ENCODE assay signal across 27 cellular contexts in the genomic region with DNA sequence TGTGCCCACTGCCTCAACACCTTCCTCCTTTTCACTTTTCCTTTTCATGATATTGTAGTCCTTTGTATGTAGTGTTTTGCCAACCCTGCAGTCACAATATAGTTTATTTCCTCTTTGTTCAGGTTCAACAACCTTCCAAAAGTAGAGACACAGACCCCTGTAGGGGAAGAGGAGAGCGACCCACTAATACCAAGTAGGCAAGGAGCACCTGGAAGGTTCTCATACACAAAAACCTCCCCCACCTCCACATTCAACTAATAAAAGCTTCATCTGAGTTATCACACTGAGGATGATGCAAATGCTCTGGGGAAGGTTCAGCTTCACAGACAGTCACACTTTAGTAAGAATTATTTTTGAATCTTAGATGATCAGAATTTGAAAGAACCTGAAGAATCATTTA.
"Had no signal": no experiment of that assay in that cellular context is flagged by ENCODE, and none has a peak within 500 bp of the region (broad histone marks: within the 10 kb centered on the region; RNA-seq: fewer than 3 reads in every experiment).

No MANE protein-coding gene starts in this region.

- H3K9me3 Mint-ChIP-seq: central memory CD8-positive, alpha-beta T cell had no signal

- H3K36me3 ChIP-seq: breast epithelium, esophagus muscularis mucosa, gastrocnemius medialis, stomach, suprapubic skin, tibial nerve had no signal

- H3K27ac Mint-ChIP-seq: activated CD4-positive, alpha-beta T cell treated with anti-CD3 and anti-CD28 coated beads for 36 hours; activated naive CD8-positive, alpha-beta T cell treated with anti-CD3 and anti-CD28 coated beads for 36 hours; activated T-cell treated with anti-CD3 and anti-CD28 coated beads, Interleukin-2, amount 50 U/mL, for 24 hours; activated T-helper 2 cell treated with anti-CD3 and anti-CD28 coated beads, Interferon-gamma antibody, Interleukin-2, Interleukin-4, amounts not matched to agents 10 μg/mL and 5 μg/mL and 100 μg/mL, durations not matched to agents 14 hours and 24 hours and 36 hours; WTC11 had no signal

- H3K4me1 ChIP-seq: breast epithelium, suprapubic skin had no signal

- ATAC-seq: activated CD4-positive, alpha-beta T cell treated with anti-CD3 and anti-CD28 coated beads for 36 hours; gastrocnemius medialis; left ventricle myocardium superior; WTC11 had no signal

- H3K27ac ChIP-seq: breast epithelium, esophagus muscularis mucosa, gastrocnemius medialis, stomach, suprapubic skin, tibial nerve had no signal

- H3K27me3 ChIP-seq: breast epithelium, gastrocnemius medialis, spleen, stomach, suprapubic skin, tibial nerve had no signal

- H3K36me3 Mint-ChIP-seq: activated naive CD8-positive, alpha-beta T cell treated with anti-CD3 and anti-CD28 coated beads for 36 hours had no signal

- FAIRE-seq: astrocyte, colon, islet of Langerhans had no signal

- H3K27me3 Mint-ChIP-seq: activated CD4-positive, alpha-beta T cell treated with anti-CD3 and anti-CD28 coated beads for 36 hours; activated T-cell treated with anti-CD3 and anti-CD28 coated beads, Interleukin-2, amount 50 U/mL, for 24 hours; central memory CD8-positive, alpha-beta T cell had no signal

- H3K4me3 ChIP-seq: breast epithelium, esophagus muscularis mucosa, gastrocnemius medialis, spleen, stomach, suprapubic skin, tibial nerve had no signal

- H3K4me3 Mint-ChIP-seq: activated CD4-positive, alpha-beta T cell treated with anti-CD3 and anti-CD28 coated beads for 36 hours; activated naive CD8-positive, alpha-beta T cell treated with anti-CD3 and anti-CD28 coated beads for 36 hours; activated T-cell treated with anti-CD3 and anti-CD28 coated beads, Interleukin-2, amount 50 U/mL, for 24 hours; central memory CD8-positive, alpha-beta T cell; neural crest cell; WTC11 had no signal

- DNase-seq: activated CD4-positive, alpha-beta T cell treated with anti-CD3 and anti-CD28 coated beads for 36 hours; activated CD4-positive, alpha-beta T cell treated with anti-CD3 and anti-CD28 coated beads, Interleukin-2, amount 50 U/mL, for 4 hours; activated CD8-positive, alpha-beta memory T cell treated with anti-CD3 and anti-CD28 coated beads for 24 hours; activated CD8-positive, alpha-beta memory T cell treated with anti-CD3 and anti-CD28 coated beads, Interleukin-2, amount 50 U/mL, for 4 hours; activated naive CD4-positive, alpha-beta T cell treated with Interleukin-2 at 50 U/mL for 16 hours; activated naive CD8-positive, alpha-beta T cell treated with anti-CD3 and anti-CD28 coated beads for 36 hours; activated T-cell treated with anti-CD3 and anti-CD28 coated beads, Interleukin-2, amount 50 U/mL, for 24 hours; gastrocnemius medialis; head of caudate nucleus; hypothalamus; left ventricle myocardium superior; retina; spleen; stimulated activated CD4-positive, alpha-beta T cell treated with anti-CD3 and anti-CD28 coated beads, Interleukin-4, amount 100 ng/mL, for 24 hours; stomach; T-helper 9 cell had no signal

- H3K9me3 ChIP-seq: breast epithelium, esophagus muscularis mucosa, gastrocnemius medialis, stomach, suprapubic skin, tibial nerve had no signal
